Comparison of ENCODE assay signal across 15 cellular contexts in the genomic region with DNA sequence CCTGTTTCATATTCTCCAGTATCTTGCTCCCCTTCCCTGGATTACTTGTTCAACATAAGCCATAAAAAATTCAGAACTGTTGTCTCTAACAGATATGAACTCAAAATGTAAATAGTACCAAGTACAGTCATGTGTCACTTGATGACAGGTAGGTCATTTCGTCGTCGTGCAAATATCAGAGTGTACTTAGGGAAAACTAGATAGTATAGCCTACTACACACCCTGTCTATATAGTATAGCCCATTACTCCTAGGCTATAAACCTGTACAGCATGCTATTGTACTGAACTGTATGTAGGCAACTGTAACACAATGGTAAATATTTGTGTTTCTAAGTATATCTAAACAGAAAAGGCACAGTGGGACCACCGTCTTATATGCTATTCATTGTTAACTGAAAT.
"Had no signal": no experiment of that assay in that cellular context is flagged by ENCODE, and none has a peak within 500 bp of the region (broad histone marks: within the 10 kb centered on the region; RNA-seq: fewer than 3 reads in every experiment).

No MANE protein-coding gene starts in this region.

- FAIRE-seq: bronchial epithelial cell had no signal

- H3K4me3 Mint-ChIP-seq: activated CD4-positive, alpha-beta T cell treated with anti-CD3 and anti-CD28 coated beads for 36 hours; activated T-helper 1 cell treated with anti-CD3 and anti-CD28 coated beads, Interleukin-12 subunit alpha, Interleukin-12 subunit beta, Interleukin-2, Interleukin-4 antibody, amounts not matched to agents 30 ng/mL and 10 ng/mL and 1 ng/mL, durations not matched to agents 14 hours and 24 hours and 36 hours; nephron progenitor cell had no signal

- H3K27me3 Mint-ChIP-seq: activated CD4-positive, alpha-beta T cell treated with anti-CD3 and anti-CD28 coated beads for 36 hours had no signal

- H3K27ac Mint-ChIP-seq: activated CD4-positive, alpha-beta T cell treated with anti-CD3 and anti-CD28 coated beads for 36 hours; activated T-helper 1 cell treated with anti-CD3 and anti-CD28 coated beads, Interleukin-12 subunit alpha, Interleukin-12 subunit beta, Interleukin-2, Interleukin-4 antibody, amounts not matched to agents 30 ng/mL and 10 ng/mL and 1 ng/mL, durations not matched to agents 14 hours and 24 hours and 36 hours; nephron progenitor cell had no signal

- H3K9me3 Mint-ChIP-seq: activated T-helper 1 cell treated with anti-CD3 and anti-CD28 coated beads, Interleukin-12 subunit alpha, Interleukin-12 subunit beta, Interleukin-2, Interleukin-4 antibody, amounts not matched to agents 30 ng/mL and 10 ng/mL and 1 ng/mL, durations not matched to agents 14 hours and 24 hours and 36 hours had no signal

- DNase-seq: activated CD4-positive, alpha-beta T cell treated with anti-CD3 and anti-CD28 coated beads for 36 hours; activated naive CD4-positive, alpha-beta T cell; esophagus squamous epithelium; foreskin fibroblast; islet precursor cell; left lung; nephron progenitor cell; sigmoid colon; stimulated activated CD4-positive, alpha-beta T cell treated with anti-CD3 and anti-CD28 coated beads, Interleukin-12 subunit alpha, Interleukin-12 subunit beta, amount 100 ng/mL, for 4 hours; stimulated activated naive CD8-positive, alpha-beta T cell treated with anti-CD3 and anti-CD28 coated beads, Interleukin-15, Interleukin-2, amounts not matched to agents 100 U/mL and 50 U/mL, for 24 hours; testis; WERI-Rb-1 had no signal

- H3K27ac ChIP-seq: ascending aorta, esophagus squamous epithelium, left lung, sigmoid colon, testis, WERI-Rb-1 had no signal

- ATAC-seq: activated CD4-positive, alpha-beta T cell treated with anti-CD3 and anti-CD28 coated beads for 36 hours; left lung; stimulated activated naive CD8-positive, alpha-beta T cell treated with anti-CD3 and anti-CD28 coated beads, Interleukin-15, Interleukin-2, amounts not matched to agents 100 U/mL and 50 U/mL, for 24 hours had no signal

- H3K4me1 Mint-ChIP-seq: activated CD4-positive, alpha-beta T cell treated with anti-CD3 and anti-CD28 coated beads for 36 hours; nephron progenitor cell had no signal
